Comparison of ENCODE assay signal across 9 cellular contexts in the genomic region with DNA sequence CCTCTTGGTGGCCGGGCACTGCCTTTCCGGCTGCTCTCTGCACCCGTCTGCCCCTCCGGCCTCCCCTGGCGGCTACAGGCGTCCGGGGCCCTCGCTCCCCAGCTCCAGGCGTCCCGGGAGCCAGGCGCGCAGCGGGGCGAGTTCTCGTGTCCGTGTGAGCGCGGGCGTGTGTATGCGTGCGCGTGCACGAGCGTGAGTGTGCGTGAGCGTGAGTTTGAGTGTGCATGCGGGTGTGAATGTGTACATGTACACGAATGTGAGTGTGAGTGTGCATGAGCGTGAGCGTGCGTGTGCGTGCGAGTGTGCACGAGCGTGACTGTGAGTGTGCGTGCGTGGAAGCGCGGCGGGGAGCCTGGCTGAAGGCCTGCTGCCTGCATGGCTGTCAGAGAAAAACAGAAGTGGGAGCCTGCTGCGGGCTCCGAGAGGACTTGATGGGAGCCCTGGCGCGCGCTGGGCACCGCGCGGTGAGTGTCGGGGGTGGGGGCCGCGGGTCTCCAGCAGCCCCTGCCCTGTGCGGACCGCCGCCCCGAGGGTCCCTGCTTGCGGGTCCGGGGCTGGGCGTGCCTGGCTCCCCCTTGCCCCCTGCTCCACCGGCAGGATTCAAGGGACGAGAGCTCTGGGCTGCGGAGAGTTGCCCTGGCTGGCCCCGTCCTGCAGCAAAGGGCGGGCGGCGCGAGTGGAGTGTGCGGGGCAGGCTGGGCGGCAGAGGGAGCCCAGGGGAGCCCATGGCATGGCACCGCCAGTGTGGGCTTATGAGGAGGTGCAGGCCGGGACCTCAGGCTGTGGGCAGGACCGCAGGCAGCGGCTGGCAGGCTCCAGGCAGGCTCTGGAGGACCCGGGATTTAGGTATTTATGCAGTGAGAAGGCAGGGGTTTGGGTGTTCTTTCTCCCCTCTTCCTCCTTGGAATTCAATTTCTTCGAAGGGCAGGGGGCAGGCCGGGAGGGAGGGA.
DNase-seq lines count a peak whose midpoint lies in the region; ATAC-seq, FAIRE-seq and TF ChIP-seq lines count a peak whose summit lies in the region.
"Had no signal": no experiment of that assay in that cellular context is flagged by ENCODE, and none has a peak within 500 bp of the region (broad histone marks: within the 10 kb centered on the region; RNA-seq: fewer than 3 reads in every experiment).

No MANE protein-coding gene starts in this region.

- peaks cover 82% of the 10 kb centered on the region for H3K27me3 ChIP-seq in PC-3 (ENCODE audit: low read length)
- H3K27me3 ChIP-seq in neuronal stem cell (ENCODE audit: control insufficient read depth in 3 of 3, insufficient read depth in 3 of 3, low read depth in 1 of 3, low read length in 3 of 3) = peaks cover 43 to 86% (median 85%) of the 10 kb centered on the region in 3 experiments

- POLR2A ChIA-PET in PC-3 (lab: Charles Lee; ENCODE audit: unreplicated experiment) = no interaction called here

- H4K20me1 ChIP-seq in PC-3 (ENCODE audit: low read length) = no peaks in the 10 kb centered on the region; the same call in 1 of the 2 replicates

- no peaks in the 10 kb centered on the region for H3K79me2 ChIP-seq in PC-3 (ENCODE audit: low read length)

- H3K9me3 ChIP-seq in PC-3 (ENCODE audit: low read length) (no peaks in the 10 kb centered on the region), neuronal stem cell (replicated peaks in 1 of 2; ENCODE audit: control insufficient read depth in 2 of 2, insufficient read depth in 1 of 2, low read depth in 1 of 2, low read length in 2 of 2) (no peaks in the 10 kb centered on the region)

- H2BK120ac ChIP-seq in neuronal stem cell (ENCODE audit: low read depth, low read length) = no peak overlapping the region

- H2AK5ac ChIP-seq in neuronal stem cell (ENCODE audit: low read depth, low read length) = peak overlapping the region; percentile 72

- H3K9ac ChIP-seq in PC-3 (ENCODE audit: low read length) (no peak overlapping the region), neuronal stem cell (ENCODE audit: low read depth, low read length, poor library complexity) (peak overlapping the region; percentile 63)

- no peaks in the 10 kb centered on the region for H3K9me2 ChIP-seq in PC-3 (replicated peaks; ENCODE audit: low read length)

- no peaks in the 10 kb centered on the region for H3K79me1 ChIP-seq in neuronal stem cell (ENCODE audit: low read depth, low read length)

- TF ChIP-seq CTCF in PC-3 (conservative IDR thresholded peaks at IDR 0.05; ENCODE audit: low read depth, low read length) = no peak
- peak; percentile 3 for TF ChIP-seq CTCF in fibroblast of the aortic adventitia (IDR thresholded peaks at IDR 0.05; ENCODE audit: insufficient read depth, low read length)
- no peak for TF ChIP-seq CTCF in D721Med (IDR thresholded peaks at IDR 0.05; ENCODE audit: insufficient read depth, missing control alignments)

- H4K91ac ChIP-seq in neuronal stem cell (ENCODE audit: low read depth, low read length, poor library complexity) = no peak overlapping the region

- peak; percentile 7; the same call in 1 of the 2 replicates for ATAC-seq in PC-3

- H3K4me1 ChIP-seq in PC-3 (ENCODE audit: insufficient read depth, low read length) = 0 out of 2 replicates have a peak, but pooled peaks cover 4% of the 10 kb centered on the region
- H3K4me1 ChIP-seq in neuronal stem cell (ENCODE audit: control insufficient read depth in 2 of 2, insufficient read depth in 1 of 2, low read depth in 1 of 2, low read length in 2 of 2) = peaks cover 6 to 30% of the 10 kb centered on the region in 2 donors

- H3K27ac ChIP-seq in PC-3 (ENCODE audit: low read length) (no peak overlapping the region), neuronal stem cell (replicated peaks; ENCODE audit: low read length) (no peak overlapping the region)

- no CpG with 5 or more reads among the region's 75 CpGs for WGBS in neuronal stem cell (ENCODE audit: extremely low coverage in 2 of 2, insufficient read length in 2 of 2, insufficient replicate concordance in 1 of 2), 2 donors

- peak; percentile 35 for DNase-seq in CD1c-positive myeloid dendritic cell (ENCODE audit: extremely low spot score)
- DNase-seq in PC-3 = no peak
- DNase-seq in fibroblast of the aortic adventitia (ENCODE audit: low read depth) = no peak
- DNase-seq in neuronal stem cell (ENCODE audit: low spot score) = no peak
- no peak for DNase-seq in AG08396 (ENCODE audit: low spot score)
- DNase-seq in D721Med (ENCODE audit: insufficient read length, low spot score) = no peak
- DNase-seq in HCEC 1CT = no peak
- DNase-seq in amniotic stem cell (lab: John Stamatoyannopoulos, UW) = no peak
- DNase-seq: activated CD4-positive, alpha-beta T cell treated with anti-CD3 and anti-CD28 coated beads, Interleukin-2, amount 50 U/mL, for 4 hours had no signal

- H2BK15ac ChIP-seq in neuronal stem cell (ENCODE audit: low read length) = no peak overlapping the region

- peak overlapping the region; percentile 80 for H3K18ac ChIP-seq in neuronal stem cell (ENCODE audit: low read length)

- H3K36me3 ChIP-seq in PC-3 (ENCODE audit: low read depth, low read length) (no peaks in the 10 kb centered on the region), neuronal stem cell (replicated peaks in 1 of 2; ENCODE audit: control insufficient read depth in 2 of 2, insufficient read depth in 2 of 2, low read length in 2 of 2) (no peaks in the 10 kb centered on the region)

- H4K8ac ChIP-seq in neuronal stem cell (ENCODE audit: low read depth, low read length) = peak overlapping the region; percentile 52

- CTCF ChIA-PET in PC-3 (lab: Charles Lee) = interaction anchor here (0.6 kb wide), 1 partner anchor 780 kb away, joined by 3 read pairs; no protein-coding TSS in a partner anchor

- H2BK5ac ChIP-seq in neuronal stem cell (ENCODE audit: low read length) = no peak overlapping the region

- H2BK12ac ChIP-seq in neuronal stem cell (ENCODE audit: low read length) = no peak overlapping the region

- peak overlapping the region; percentile 100 for H3K23ac ChIP-seq in neuronal stem cell (ENCODE audit: low read depth, low read length, poor library complexity)

- H3K4ac ChIP-seq in neuronal stem cell (ENCODE audit: low read length) = no peak overlapping the region

- H2AFZ ChIP-seq in PC-3 (ENCODE audit: low read length) (0 out of 2 replicates have a peak overlapping the region, but pooled peaks have one; percentile 26), neuronal stem cell (ENCODE audit: low read length) (peak overlapping the region; percentile 89)

- peak overlapping the region; percentile 69 for H3K4me2 ChIP-seq in PC-3 (ENCODE audit: low read length)
- H3K4me2 ChIP-seq in neuronal stem cell (ENCODE audit: insufficient read depth, low read length, poor library complexity, severe bottlenecking) = peak overlapping the region; percentile 32

- H3K4me3 ChIP-seq in PC-3 (ENCODE audit: low read length) (peak overlapping the region; percentile 43; the same call in 1 of the 2 replicates), fibroblast of the aortic adventitia (ENCODE audit: low read depth, low read length) (peak overlapping the region; percentile 28), neuronal stem cell (ENCODE audit: low read length in 2 of 2) (peak overlapping the region; percentile 46 to 73)

- no peak for FAIRE-seq in D721Med (lab: Jason Lieb, UNC)

- no TSS peak for BruUV-seq in PC-3 (replicated peaks; lab: Mats Ljungman, UMichigan)

- H3F3A ChIP-seq in PC-3 (ENCODE audit: low read length, unreplicated experiment) = no peaks in the 10 kb centered on the region

- peak overlapping the region; percentile 97 for H3K14ac ChIP-seq in neuronal stem cell (ENCODE audit: low read length)

- intact Hi-C loops in PC-3 (cut with micrococcal nuclease) = loop anchor here (5.0 to 10.0 kb wide), 2 partner anchors 140 to 353 kb away; no protein-coding TSS in a partner anchor
